Comparison of ENCODE assay signal across 17 cellular contexts in genomic region chr16:55914383-55914782, GRCh38. TPM values are rescaled to one million over a fixed set of nuclear protein-coding genes. Genes with fewer than 3 reads are reported as not detected.
DNase-seq lines count a peak whose midpoint lies in the region; ATAC-seq and TF ChIP-seq lines count a peak whose summit lies in the region.
"Had no signal": no experiment of that assay in that cellular context is flagged by ENCODE, and none has a peak within 500 bp of the region (broad histone marks: within the 10 kb centered on the region; RNA-seq: fewer than 3 reads in every experiment).

No MANE protein-coding gene starts in this region.

- H3K27me3 ChIP-seq in suprapubic skin, result peaks cover 6% of the 10 kb centered on the region

- peak overlapping the region; percentile 41 for H3K27ac ChIP-seq in angular gyrus (ENCODE audit: low read depth, low read length)
- H3K27ac ChIP-seq in cingulate gyrus (ENCODE audit: low read depth, low read length), result peak overlapping the region; percentile 12
- H3K27ac ChIP-seq in suprapubic skin, result peak overlapping the region; percentile 44
- H3K27ac ChIP-seq: HL-60 had no signal

- ATAC-seq in effector memory CD8-positive, alpha-beta T cell (replicated peaks), result no peak
- ATAC-seq: GM12878 had no signal

- H3K4me1 Mint-ChIP-seq in mesothelial cell of epicardium, result peaks cover 38% of the 10 kb centered on the region
- H3K4me1 Mint-ChIP-seq in effector memory CD8-positive, alpha-beta T cell (ENCODE audit: low read depth in 2 of 2), result no peaks in the 10 kb centered on the region
- H3K4me1 Mint-ChIP-seq: B cell had no signal

- no peak overlapping the region for H3K4me3 Mint-ChIP-seq in mesothelial cell of epicardium
- no peak overlapping the region for H3K4me3 Mint-ChIP-seq in effector memory CD8-positive, alpha-beta T cell
- H3K4me3 Mint-ChIP-seq: B cell; CD4-positive, alpha-beta T cell; HFFc6 had no signal

- H3K27me3 Mint-ChIP-seq in mesothelial cell of epicardium (ENCODE audit: low read depth), result no peaks in the 10 kb centered on the region
- peaks cover 63 to 75% of the 10 kb centered on the region in 2 donors for H3K27me3 Mint-ChIP-seq in effector memory CD8-positive, alpha-beta T cell

- H3K4me1 ChIP-seq in suprapubic skin, result peaks cover 43% of the 10 kb centered on the region

- H3K9me3 Mint-ChIP-seq in mesothelial cell of epicardium, result peaks cover 7% of the 10 kb centered on the region
- H3K9me3 Mint-ChIP-seq in effector memory CD8-positive, alpha-beta T cell, result peaks cover 4 to 6% of the 10 kb centered on the region in 2 donors

- peak overlapping the region; percentile 65 for H3K27ac Mint-ChIP-seq in mesothelial cell of epicardium
- no peak overlapping the region for H3K27ac Mint-ChIP-seq in effector memory CD8-positive, alpha-beta T cell
- H3K27ac Mint-ChIP-seq: B cell; CD4-positive, alpha-beta T cell; HFFc6 had no signal

- TF ChIP-seq POLR2A in suprapubic skin (IDR thresholded peaks at IDR 0.05), result no peak

- no peaks in the 10 kb centered on the region for H3K36me3 Mint-ChIP-seq in mesothelial cell of epicardium
- H3K36me3 Mint-ChIP-seq in effector memory CD8-positive, alpha-beta T cell (ENCODE audit: insufficient read depth), result no peaks in the 10 kb centered on the region

- no peak for TF ChIP-seq CTCF in mesothelial cell of epicardium (IDR thresholded peaks at IDR 0.05; ENCODE audit: unreplicated experiment)
- TF ChIP-seq CTCF in suprapubic skin (IDR thresholded peaks at IDR 0.05), result no peak

- H3K9me3 ChIP-seq in suprapubic skin, result no peaks in the 10 kb centered on the region

- no peaks in the 10 kb centered on the region for H3K36me3 ChIP-seq in suprapubic skin

- WGBS in suprapubic skin, result 60% methylated on average over 6 of the region's 6 CpGs

- no peak overlapping the region for H3K4me3 ChIP-seq in suprapubic skin
- H3K4me3 ChIP-seq: GM12878 had no signal

- DNase-seq in mesothelial cell of epicardium (ENCODE audit: low spot score in 2 of 2, unreplicated experiment in 2 of 2) (no peak), suprapubic skin (ENCODE audit: low spot score in 2 of 2) (no peak), NCI-H1436 treated with DMSO at 0.1 percent for 48 hours (lab: John Stamatoyannopoulos, UW) (no peak), NCI-H146 (lab: John Stamatoyannopoulos, UW) (no peak)
- no peak for DNase-seq in effector memory CD8-positive, alpha-beta T cell
- DNase-seq: Calu3; CD4-positive, alpha-beta T cell; HCEC 1CT; HFFc6 had no signal

- no peak for TF ChIP-seq EP300 in suprapubic skin (IDR thresholded peaks at IDR 0.05)

RNA-seq across cellular contexts. Expression of gene CES5A, which starts 39.2 kb away (rescaled TPM):
- total RNA-seq in mesothelial cell of epicardium (not detected in 3 replicates), suprapubic skin (under 1 TPM in 2 of 4 donors, not detected in 2; 0.30 to 0.60 TPM)
- total RNA-seq: A172; B cell; Calu3; CD4-positive, alpha-beta T cell; Daoy; GM12878; H4; HFFc6 had no signal
